1 cellular context compared by ENCODE assay signal in the genomic region with DNA sequence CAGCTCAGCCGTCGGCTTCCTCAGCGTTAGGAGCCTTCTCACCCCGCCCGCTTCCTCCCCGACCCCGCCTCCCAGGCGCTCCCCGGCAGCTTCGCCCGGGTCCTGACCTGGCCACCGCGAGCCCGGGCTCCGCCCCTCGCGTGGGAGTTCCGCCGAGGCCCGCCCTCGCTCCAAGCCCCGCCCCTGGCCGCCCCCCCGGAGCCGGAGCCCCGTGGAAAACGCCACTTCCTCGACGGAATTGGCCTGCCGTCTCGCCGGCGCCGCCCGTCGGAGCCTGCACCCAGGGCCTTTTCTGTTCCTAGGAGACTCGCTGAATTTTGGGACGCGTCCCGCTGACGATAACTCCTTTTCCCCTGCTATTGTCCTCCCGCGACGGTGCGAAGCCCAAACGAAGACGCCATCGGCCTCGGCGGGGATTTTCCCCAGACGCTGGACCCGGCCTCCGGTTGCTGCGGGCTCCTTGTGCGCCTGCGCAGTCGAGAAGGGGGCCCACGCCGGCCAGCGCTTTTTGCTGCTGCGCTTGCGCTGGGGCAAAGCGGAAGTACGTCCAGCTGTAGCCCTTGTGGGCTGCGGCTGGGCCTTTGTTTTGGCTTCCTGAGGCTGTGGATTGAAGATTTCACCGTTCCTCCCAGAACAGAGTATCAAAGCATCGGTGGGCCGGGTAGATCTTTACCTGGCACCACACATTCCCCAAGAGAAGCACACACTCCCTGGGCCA.
TF ChIP-seq lines count a peak whose summit lies in the region.

No MANE protein-coding gene starts in this region.

TF ChIP-seq in HepG2, 621 proteins besides CTCF, POLR2A, EP300 and RAD21 (continued from another document and continues in another):
- TF ChIP-seq, protein P1, sequence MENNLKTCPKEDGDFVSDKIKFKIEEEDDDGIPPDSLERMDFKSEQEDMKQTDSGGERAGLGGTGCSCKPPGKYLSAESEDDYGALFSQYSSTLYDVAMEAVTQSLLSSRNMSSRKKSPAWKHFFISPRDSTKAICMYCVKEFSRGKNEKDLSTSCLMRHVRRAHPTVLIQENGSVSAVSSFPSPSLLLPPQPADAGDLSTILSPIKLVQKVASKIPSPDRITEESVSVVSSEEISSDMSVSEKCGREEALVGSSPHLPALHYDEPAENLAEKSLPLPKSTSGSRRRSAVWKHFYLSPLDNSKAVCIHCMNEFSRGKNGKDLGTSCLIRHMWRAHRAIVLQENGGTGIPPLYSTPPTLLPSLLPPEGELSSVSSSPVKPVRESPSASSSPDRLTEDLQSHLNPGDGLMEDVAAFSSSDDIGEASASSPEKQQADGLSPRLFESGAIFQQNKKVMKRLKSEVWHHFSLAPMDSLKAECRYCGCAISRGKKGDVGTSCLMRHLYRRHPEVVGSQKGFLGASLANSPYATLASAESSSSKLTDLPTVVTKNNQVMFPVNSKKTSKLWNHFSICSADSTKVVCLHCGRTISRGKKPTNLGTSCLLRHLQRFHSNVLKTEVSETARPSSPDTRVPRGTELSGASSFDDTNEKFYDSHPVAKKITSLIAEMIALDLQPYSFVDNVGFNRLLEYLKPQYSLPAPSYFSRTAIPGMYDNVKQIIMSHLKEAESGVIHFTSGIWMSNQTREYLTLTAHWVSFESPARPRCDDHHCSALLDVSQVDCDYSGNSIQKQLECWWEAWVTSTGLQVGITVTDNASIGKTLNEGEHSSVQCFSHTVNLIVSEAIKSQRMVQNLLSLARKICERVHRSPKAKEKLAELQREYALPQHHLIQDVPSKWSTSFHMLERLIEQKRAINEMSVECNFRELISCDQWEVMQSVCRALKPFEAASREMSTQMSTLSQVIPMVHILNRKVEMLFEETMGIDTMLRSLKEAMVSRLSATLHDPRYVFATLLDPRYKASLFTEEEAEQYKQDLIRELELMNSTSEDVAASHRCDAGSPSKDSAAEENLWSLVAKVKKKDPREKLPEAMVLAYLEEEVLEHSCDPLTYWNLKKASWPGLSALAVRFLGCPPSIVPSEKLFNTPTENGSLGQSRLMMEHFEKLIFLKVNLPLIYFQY (CRISPR knock-in tag; IDR thresholded peaks at IDR 0.05; ENCODE audit: borderline replicate concordance) = no peak
- 0 out of 2 replicates have a peak, but pooled peaks have one; percentile 28 for TF ChIP-seq IRF2 (CRISPR knock-in tag; IDR thresholded peaks at IDR 0.05)
- TF ChIP-seq ATF1 (CRISPR knock-in tag; IDR thresholded peaks at IDR 0.05) = 0 out of 2 replicates have a peak, but pooled peaks have one; percentile 19
- no peak for TF ChIP-seq SRSF4 (IDR thresholded peaks at IDR 0.05; ENCODE audit: low read depth, low read length, poor library complexity, severe bottlenecking)
- no peak for TF ChIP-seq CEBPB (IDR thresholded peaks at IDR 0.05; ENCODE audit: borderline replicate concordance, low read depth, low read length)
- no peak; the same call in 1 of the 2 replicates for TF ChIP-seq KMT2A (CRISPR knock-in tag; IDR thresholded peaks at IDR 0.05)
- TF ChIP-seq HDAC1 (CRISPR knock-in tag; IDR thresholded peaks at IDR 0.05) = peak; percentile 86
- no peak; the same call in 1 of the 2 replicates for TF ChIP-seq ARID5B (CRISPR knock-in tag; IDR thresholded peaks at IDR 0.05)
- 0 out of 2 replicates have a peak, but pooled peaks have one; percentile 31 for TF ChIP-seq CREM (IDR thresholded peaks at IDR 0.05)
- TF ChIP-seq CREM (CRISPR knock-in tag; IDR thresholded peaks at IDR 0.05) = no peak
- TF ChIP-seq GATAD2A (CRISPR knock-in tag; IDR thresholded peaks at IDR 0.05) = peak; percentile 53; the same call in 1 of the 2 replicates
- TF ChIP-seq MXD1 (CRISPR knock-in tag; IDR thresholded peaks at IDR 0.05) = peak; percentile 69; the same call in 1 of the 2 replicates
- TF ChIP-seq ZFP90 (CRISPR knock-in tag; IDR thresholded peaks at IDR 0.05; ENCODE audit: borderline replicate concordance) = no peak
- TF ChIP-seq MTA1 (CRISPR knock-in tag; IDR thresholded peaks at IDR 0.05; ENCODE audit: borderline replicate concordance) = peak; percentile 46; the same call in 1 of the 2 replicates
- TF ChIP-seq ZFX (CRISPR knock-in tag; IDR thresholded peaks at IDR 0.05; ENCODE audit: low read depth) = peak; percentile 93
- TF ChIP-seq TRAFD1 (CRISPR knock-in tag; IDR thresholded peaks at IDR 0.05; ENCODE audit: borderline replicate concordance) = no peak
- TF ChIP-seq ZNF260 (CRISPR knock-in tag; IDR thresholded peaks at IDR 0.05; ENCODE audit: borderline replicate concordance, low read depth) = no peak
- TF ChIP-seq PPARG (CRISPR knock-in tag; conservative IDR thresholded peaks at IDR 0.05) = no peak; the same call in 1 of the 2 replicates
- no peak for TF ChIP-seq ZNF775 (CRISPR knock-in tag; IDR thresholded peaks at IDR 0.05; ENCODE audit: borderline replicate concordance)
- no peak; a peak in 1 of 4 replicates for TF ChIP-seq KLF16 (CRISPR knock-in tag; IDR thresholded peaks at IDR 0.05)
- TF ChIP-seq JUNB (CRISPR knock-in tag; IDR thresholded peaks at IDR 0.05; ENCODE audit: borderline replicate concordance) = no peak
- TF ChIP-seq TFDP2 (CRISPR knock-in tag; IDR thresholded peaks at IDR 0.05) = peak; percentile 66
- TF ChIP-seq TARDBP (CRISPR knock-in tag; IDR thresholded peaks at IDR 0.05) = peak; percentile 49
- no peak for TF ChIP-seq ZBTB42 (CRISPR knock-in tag; IDR thresholded peaks at IDR 0.05)
- TF ChIP-seq PHF21A (CRISPR knock-in tag; IDR thresholded peaks at IDR 0.05) = peak; percentile 62; the same call in 1 of the 2 replicates
- no peak for TF ChIP-seq HCFC1 (IDR thresholded peaks at IDR 0.05; ENCODE audit: low read depth, low read length)
- TF ChIP-seq MIER2 (CRISPR knock-in tag; IDR thresholded peaks at IDR 0.05) = no peak
- no peak for TF ChIP-seq ZFYVE20 (CRISPR knock-in tag; IDR thresholded peaks at IDR 0.05; ENCODE audit: borderline replicate concordance, low read depth)
- TF ChIP-seq ZNF292 (CRISPR knock-in tag; IDR thresholded peaks at IDR 0.05; ENCODE audit: borderline replicate concordance, low read depth) = no peak
- no peak for TF ChIP-seq ISL2 (CRISPR knock-in tag; IDR thresholded peaks at IDR 0.05)
- no peak for TF ChIP-seq ZNF296 (CRISPR knock-in tag; conservative IDR thresholded peaks at IDR 0.05)
- no peak for TF ChIP-seq ZNF570 (CRISPR knock-in tag; IDR thresholded peaks at IDR 0.05; ENCODE audit: borderline replicate concordance)
- TF ChIP-seq ZNF430 (CRISPR knock-in tag; IDR thresholded peaks at IDR 0.05) = peak; percentile 84; the same call in 1 of the 2 replicates
- TF ChIP-seq SYNCRIP (IDR thresholded peaks at IDR 0.05; ENCODE audit: insufficient read depth, low read depth, low read length) = no peak
- TF ChIP-seq XBP1 (CRISPR knock-in tag; IDR thresholded peaks at IDR 0.05) = peak; percentile 85; the same call in 1 of the 2 replicates
- TF ChIP-seq MAFG (CRISPR knock-in tag; IDR thresholded peaks at IDR 0.05) = no peak; the same call in 1 of the 2 replicates
- peak; percentile 84; the same call in 1 of the 2 replicates for TF ChIP-seq ZNF510 (CRISPR knock-in tag; IDR thresholded peaks at IDR 0.05; ENCODE audit: low read depth)
- peak; percentile 13; the same call in 1 of the 2 replicates for TF ChIP-seq KDM4B (CRISPR knock-in tag; IDR thresholded peaks at IDR 0.05)
- peak; percentile 84 for TF ChIP-seq ARID4A (CRISPR knock-in tag; IDR thresholded peaks at IDR 0.05; ENCODE audit: borderline replicate concordance)
- TF ChIP-seq NR2F1 (CRISPR knock-in tag; IDR thresholded peaks at IDR 0.05) = 0 out of 4 replicates have a peak, but pooled peaks of 1 of the 2 experiments have one; percentile 13
- TF ChIP-seq BRD4 (CRISPR knock-in tag; IDR thresholded peaks at IDR 0.05) = no peak; the same call in 1 of the 2 replicates
- no peak for TF ChIP-seq TSC22D2 (CRISPR knock-in tag; IDR thresholded peaks at IDR 0.05; ENCODE audit: borderline replicate concordance)
- no peak for TF ChIP-seq STAG1 (CRISPR knock-in tag; IDR thresholded peaks at IDR 0.05)
- TF ChIP-seq XRCC5 (optimal IDR thresholded peaks at IDR 0.05; ENCODE audit: low read length) = no peak
- TF ChIP-seq JDP2 (CRISPR knock-in tag; IDR thresholded peaks at IDR 0.05; ENCODE audit: borderline replicate concordance) = no peak
- no peak for TF ChIP-seq ZNF136 (CRISPR knock-in tag; IDR thresholded peaks at IDR 0.05; ENCODE audit: low read depth)
- TF ChIP-seq ZNF253 (CRISPR knock-in tag; IDR thresholded peaks at IDR 0.05; ENCODE audit: borderline replicate concordance) = 0 out of 2 replicates have a peak, but pooled peaks have one; percentile 68
- TF ChIP-seq SALL2 (CRISPR knock-in tag; IDR thresholded peaks at IDR 0.05) = 0 out of 2 replicates have a peak, but pooled peaks have one; percentile 40
- peak; percentile 26; the same call in 1 of the 2 replicates for TF ChIP-seq DNMT3B (CRISPR knock-in tag; conservative IDR thresholded peaks at IDR 0.05)
- TF ChIP-seq SMARCE1 (IDR thresholded peaks at IDR 0.05; ENCODE audit: borderline replicate concordance) = no peak
